1 cellular context compared by ENCODE assay signal in genomic region chr2:109046925-109047508, GRCh38.
TF ChIP-seq lines count a peak whose summit lies in the region.

No MANE protein-coding gene starts in this region.

TF ChIP-seq in GM12878, 131 proteins besides CTCF, POLR2A, EP300 and RAD21 (continued from another document):
- TF ChIP-seq RELB (IDR thresholded peaks at IDR 0.05; ENCODE audit: low read depth) (peak; percentile 75; the same call in 1 of the 2 replicates), RB1 (IDR thresholded peaks at IDR 0.05; ENCODE audit: borderline replicate concordance) (no peak), ELK1 (IDR thresholded peaks at IDR 0.05; ENCODE audit: low read depth, low read length) (no peak), MTA3 (IDR thresholded peaks at IDR 0.05; ENCODE audit: borderline replicate concordance, low read length) (no peak), MEF2A (IDR thresholded peaks at IDR 0.05; ENCODE audit: insufficient read depth, low read depth, low read length) (no peak), NR2F1 (conservative IDR thresholded peaks at IDR 0.05) (peak; percentile 92), IKZF1 (conservative IDR thresholded peaks at IDR 0.05) (peak; percentile 72), NFXL1 (IDR thresholded peaks at IDR 0.05; ENCODE audit: borderline replicate concordance) (peak; percentile 92), MTA2 (IDR thresholded peaks at IDR 0.05; ENCODE audit: low read depth) (peak; percentile 82), ATF2 (IDR thresholded peaks at IDR 0.05; ENCODE audit: low read length) (0 out of 2 replicates have a peak, but pooled peaks have one; percentile 19), BCL11A (IDR thresholded peaks at IDR 0.05; ENCODE audit: low read depth, low read length) (peak; percentile 7; the same call in 1 of the 2 replicates), DPF2 (IDR thresholded peaks at IDR 0.05) (peak; percentile 75), SMAD1 (IDR thresholded peaks at IDR 0.05; ENCODE audit: low read depth, partially characterized antibody) (peak; percentile 71), JUND (IDR thresholded peaks at IDR 0.05; ENCODE audit: low read depth, low read length) (peak; percentile 29; the same call in 1 of the 2 replicates), IKZF2 (IDR thresholded peaks at IDR 0.05) (peak; percentile 69 to 78; a peak in 3 of 4 replicates), ESRRA (IDR thresholded peaks at IDR 0.05; ENCODE audit: low read length) (peak; percentile 44; the same call in 1 of the 2 replicates), SPI1 (IDR thresholded peaks at IDR 0.05; ENCODE audit: borderline replicate concordance, insufficient read depth, low read depth, low read length) (0 out of 2 replicates have a peak, but pooled peaks have one; percentile 1), BHLHE40 (IDR thresholded peaks at IDR 0.05; ENCODE audit: borderline replicate concordance in 1 of 2, low read depth in 2 of 2, low read length in 1 of 2) (peak in 1 of 2 experiments; percentile 20; a peak in 1 of 4 replicates), MEF2B (IDR thresholded peaks at IDR 0.05; ENCODE audit: partially characterized antibody, poor library complexity, severe bottlenecking) (peak; percentile 81), EED (IDR thresholded peaks at IDR 0.05; ENCODE audit: low read depth) (no peak), PBX3 (IDR thresholded peaks at IDR 0.05; ENCODE audit: insufficient replicate concordance, low read depth, low read length) (no peak)
